Comparison of ENCODE assay signal across 1 cellular context in the genomic region with DNA sequence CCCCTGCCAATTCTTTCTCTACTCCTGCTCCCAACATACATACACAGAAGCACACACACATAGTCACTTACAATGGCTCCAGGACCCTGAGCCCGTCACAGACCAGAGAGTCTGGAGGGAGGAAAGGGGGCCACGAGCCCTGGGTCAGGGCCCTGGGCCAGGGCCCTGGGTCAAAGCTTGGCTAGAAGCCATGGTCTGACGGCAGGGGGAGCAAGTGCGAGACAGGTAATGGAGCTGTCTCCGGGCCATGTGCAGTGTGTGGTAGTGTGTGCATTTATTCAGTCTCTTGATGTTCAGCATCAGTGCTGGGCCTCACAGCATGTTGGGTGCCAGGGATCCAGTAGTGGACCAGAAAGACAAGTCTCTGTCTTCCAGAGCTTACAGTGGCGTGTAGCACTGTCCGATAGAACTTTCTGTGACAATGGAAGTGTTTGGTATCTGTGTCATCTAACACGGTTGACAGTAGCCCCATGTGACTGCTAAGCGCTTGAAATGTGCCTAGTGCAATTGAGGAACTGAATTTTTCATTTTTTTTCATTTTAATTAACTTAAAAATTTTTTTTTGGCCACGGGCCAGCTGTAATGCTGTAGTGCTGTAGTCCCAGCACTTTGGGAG.
TF ChIP-seq lines count a peak whose summit lies in the region.

No MANE protein-coding gene starts in this region.

TF ChIP-seq in HEK293T, 16 proteins besides CTCF, POLR2A, EP300 and RAD21:
- TF ChIP-seq ELF4 (IDR thresholded peaks at IDR 0.05), result no peak
- TF ChIP-seq ARNT (IDR thresholded peaks at IDR 0.05), result no peak
- TF ChIP-seq FOXA1 (IDR thresholded peaks at IDR 0.05), result no peak
- no peak for TF ChIP-seq BHLHE40 (IDR thresholded peaks at IDR 0.05; ENCODE audit: borderline replicate concordance)
- no peak for TF ChIP-seq NFRKB (IDR thresholded peaks at IDR 0.05)
- TF ChIP-seq HDGF (IDR thresholded peaks at IDR 0.05; ENCODE audit: borderline replicate concordance), result no peak
- TF ChIP-seq SUZ12 (IDR thresholded peaks at IDR 0.05), result no peak
- no peak for TF ChIP-seq FOXK2 (IDR thresholded peaks at IDR 0.05)
- TF ChIP-seq TARDBP (IDR thresholded peaks at IDR 0.05), result no peak
- no peak for TF ChIP-seq SP1 (IDR thresholded peaks at IDR 0.05)
- TF ChIP-seq CTBP1 (IDR thresholded peaks at IDR 0.05; ENCODE audit: borderline replicate concordance), result no peak
